Comparison of ENCODE assay signal across 15 cellular contexts in genomic region chr11:83272627-83273026, GRCh38. TPM values are rescaled to one million over a fixed set of nuclear protein-coding genes. Genes with fewer than 3 reads are reported as not detected.
A peak's percentile ranks its signal among the peaks of the same experiment; 100 is the strongest.
DNase-seq lines count a peak whose midpoint lies in the region; ATAC-seq and TF ChIP-seq lines count a peak whose summit lies in the region.
"Had no signal": no experiment of that assay in that cellular context is flagged by ENCODE, and none has a peak within 500 bp of the region (broad histone marks: within the 10 kb centered on the region; RNA-seq: fewer than 3 reads in every experiment).

No MANE protein-coding gene starts in this region.

- H3K4me1 Mint-ChIP-seq in activated T-cell treated with anti-CD3 and anti-CD28 coated beads, Interleukin-2, amount 50 U/mL, for 72 hours (ENCODE audit: low read depth), result peaks cover 6% of the 10 kb centered on the region
- H3K4me1 Mint-ChIP-seq in activated naive CD8-positive, alpha-beta T cell treated with anti-CD3 and anti-CD28 coated beads, Interleukin-2, amount 50 U/mL, for 24 hours, result peaks cover 19% of the 10 kb centered on the region

- no peak for DNase-seq in activated T-cell treated with anti-CD3 and anti-CD28 coated beads, Interleukin-2, amount 50 U/mL, for 72 hours
- DNase-seq in activated T-cell treated with anti-CD3 and anti-CD28 coated beads, Interleukin-2, amount 50 U/mL, for 48 hours, result no peak
- DNase-seq in activated naive CD8-positive, alpha-beta T cell treated with anti-CD3 and anti-CD28 coated beads, Interleukin-2, amount 50 U/mL, for 24 hours, result no peak
- peak; percentile 58 for DNase-seq in fibroblast of villous mesenchyme (ENCODE audit: low read depth)
- peak; percentile 65 for DNase-seq in stromal cell of bone marrow (ENCODE audit: low read depth)
- DNase-seq in NCI-H1417 treated with DMSO at 0.1 percent for 48 hours (lab: John Stamatoyannopoulos, UW), result no peak
- no peak for DNase-seq in hypothalamus (lab: John Stamatoyannopoulos, UW)
- DNase-seq: heart right ventricle, NCI-H1417, NCI-H524, RPMI8226, spleen, T1000 had no signal

- ATAC-seq in activated T-cell treated with anti-CD3 and anti-CD28 coated beads, Interleukin-2, amount 50 U/mL, for 72 hours (replicated peaks in 1 of 2), result peak in 1 of 2 donors; percentile 64
- peak; percentile 78 for ATAC-seq in activated naive CD8-positive, alpha-beta T cell treated with anti-CD3 and anti-CD28 coated beads, Interleukin-2, amount 50 U/mL, for 24 hours
- ATAC-seq in GM21619 (IDR thresholded peaks at IDR 0.05; ENCODE audit: unreplicated experiment), result no peak
- ATAC-seq: heart right ventricle had no signal

- H3K4me3 Mint-ChIP-seq in activated T-cell treated with anti-CD3 and anti-CD28 coated beads, Interleukin-2, amount 50 U/mL, for 72 hours, result no peak overlapping the region
- H3K4me3 Mint-ChIP-seq in activated naive CD8-positive, alpha-beta T cell treated with anti-CD3 and anti-CD28 coated beads, Interleukin-2, amount 50 U/mL, for 24 hours, result no peak overlapping the region
- H3K4me3 Mint-ChIP-seq: activated naive CD4-positive, alpha-beta T cell treated with anti-CD3 and anti-CD28 coated beads, Interleukin-2, amount 50 U/mL, for 24 hours had no signal

- TF ChIP-seq CTCF in fibroblast of villous mesenchyme (IDR thresholded peaks at IDR 0.05; ENCODE audit: insufficient read depth, low read depth, low read length), result no peak

- peaks cover 0 to 4% of the 10 kb centered on the region in 2 donors for H3K9me3 Mint-ChIP-seq in activated T-cell treated with anti-CD3 and anti-CD28 coated beads, Interleukin-2, amount 50 U/mL, for 72 hours
- no peaks in the 10 kb centered on the region for H3K9me3 Mint-ChIP-seq in activated naive CD8-positive, alpha-beta T cell treated with anti-CD3 and anti-CD28 coated beads, Interleukin-2, amount 50 U/mL, for 24 hours
- H3K9me3 Mint-ChIP-seq: activated naive CD4-positive, alpha-beta T cell treated with anti-CD3 and anti-CD28 coated beads, Interleukin-2, amount 50 U/mL, for 24 hours had no signal

- H3K27ac Mint-ChIP-seq in activated T-cell treated with anti-CD3 and anti-CD28 coated beads, Interleukin-2, amount 50 U/mL, for 72 hours, result peak overlapping the region; percentile 15
- H3K27ac Mint-ChIP-seq in activated naive CD8-positive, alpha-beta T cell treated with anti-CD3 and anti-CD28 coated beads, Interleukin-2, amount 50 U/mL, for 24 hours, result no peak overlapping the region
- H3K27ac Mint-ChIP-seq: activated naive CD4-positive, alpha-beta T cell treated with anti-CD3 and anti-CD28 coated beads, Interleukin-2, amount 50 U/mL, for 24 hours had no signal

- H3K27me3 Mint-ChIP-seq in activated T-cell treated with anti-CD3 and anti-CD28 coated beads, Interleukin-2, amount 50 U/mL, for 72 hours (ENCODE audit: low read depth), result no peaks in the 10 kb centered on the region
- no peaks in the 10 kb centered on the region for H3K27me3 Mint-ChIP-seq in activated naive CD8-positive, alpha-beta T cell treated with anti-CD3 and anti-CD28 coated beads, Interleukin-2, amount 50 U/mL, for 24 hours
- H3K27me3 Mint-ChIP-seq: activated naive CD4-positive, alpha-beta T cell treated with anti-CD3 and anti-CD28 coated beads, Interleukin-2, amount 50 U/mL, for 24 hours had no signal

- no peak overlapping the region for H3K4me3 ChIP-seq in fibroblast of villous mesenchyme (ENCODE audit: low read depth, low read length)
- H3K4me3 ChIP-seq: heart right ventricle, spleen had no signal

- H3K36me3 Mint-ChIP-seq in activated T-cell treated with anti-CD3 and anti-CD28 coated beads, Interleukin-2, amount 50 U/mL, for 72 hours (ENCODE audit: insufficient read depth in 2 of 2), result peaks cover 17 to 29% of the 10 kb centered on the region in 2 donors
- H3K36me3 Mint-ChIP-seq in activated naive CD8-positive, alpha-beta T cell treated with anti-CD3 and anti-CD28 coated beads, Interleukin-2, amount 50 U/mL, for 24 hours (ENCODE audit: low read depth), result peaks cover 54% of the 10 kb centered on the region

RNA-seq across cellular contexts. Expression of gene CCDC90B, which starts 13.5 kb away (rescaled TPM):
- 10 to 100 TPM; 38.8 to 43.2 TPM for total RNA-seq in activated T-cell treated with anti-CD3 and anti-CD28 coated beads, Interleukin-2, amount 50 U/mL, for 72 hours
- 58.3 and 73.0 TPM in 2 replicates for total RNA-seq in fibroblast of villous mesenchyme

Comparison
In these comparisons a context has a peak if more than half of its experiments do, and no peak if none do; other contexts are left out.
1. DNase-seq: peak in fibroblast of villous mesenchyme (single experiment) and stromal cell of bone marrow (single experiment); none in activated T-cell treated with anti-CD3 and anti-CD28 coated beads, Interleukin-2, amount 50 U/mL, for 72 hours (0 of 2), activated T-cell treated with anti-CD3 and anti-CD28 coated beads, Interleukin-2, amount 50 U/mL, for 48 hours (0 of 2), activated naive CD8-positive, alpha-beta T cell treated with anti-CD3 and anti-CD28 coated beads, Interleukin-2, amount 50 U/mL, for 24 hours (single experiment), NCI-H1417 treated with DMSO at 0.1 percent for 48 hours (single experiment) and hypothalamus (0 of 51).